1 cellular context compared by ENCODE assay signal in genomic region chr16:89600427-89600826, GRCh38.
TF ChIP-seq lines count a peak whose summit lies in the region.

No MANE protein-coding gene starts in this region.

TF ChIP-seq in K562, 482 proteins besides CTCF, POLR2A, EP300 and RAD21:
- TF ChIP-seq HMBOX1 (IDR thresholded peaks at IDR 0.05) (no peak), MAX (CRISPR knock-in tag; IDR thresholded peaks at IDR 0.05) (peak; percentile 84), EGR1 (conservative IDR thresholded peaks at IDR 0.05) (peak; percentile 29; the same call in 1 of the 2 replicates)
